Comparison of ENCODE assay signal across 21 cellular contexts in genomic region chr21:29371464-29371863, GRCh38.
A peak's percentile ranks its signal among the peaks of the same experiment; 100 is the strongest.
DNase-seq lines count a peak whose midpoint lies in the region; ATAC-seq, FAIRE-seq and TF ChIP-seq lines count a peak whose summit lies in the region.
"Had no signal": no experiment of that assay in that cellular context is flagged by ENCODE, and none has a peak within 500 bp of the region (broad histone marks: within the 10 kb centered on the region; RNA-seq: fewer than 3 reads in every experiment).

No MANE protein-coding gene starts in this region.

- H3K4me1 ChIP-seq in osteoblast (ENCODE audit: insufficient read depth, low read length) = no peaks in the 10 kb centered on the region
- H3K4me1 ChIP-seq: ascending aorta, right atrium auricular region had no signal

- H4K20me1 ChIP-seq in osteoblast (ENCODE audit: insufficient read depth, low read length) = no peaks in the 10 kb centered on the region

- no peak overlapping the region for H3K4me3 ChIP-seq in osteoblast (ENCODE audit: insufficient read depth, low read length)
- H3K4me3 ChIP-seq: ascending aorta, GM23248, right atrium auricular region had no signal

- H3K36me3 Mint-ChIP-seq in T-helper 2 cell treated with Interferon-gamma antibody and Interleukin-4, amounts not matched to agents 5 μg/mL and 100 μg/mL, for 36 hours (ENCODE audit: low read depth) = peaks cover 5% of the 10 kb centered on the region

- no peak for ATAC-seq in GM21619 (IDR thresholded peaks at IDR 0.05; ENCODE audit: unreplicated experiment)
- no peak for ATAC-seq in HG02870 (IDR thresholded peaks at IDR 0.05; ENCODE audit: unreplicated experiment)
- ATAC-seq: HepG2 had no signal

- no peak overlapping the region for H3K4me3 Mint-ChIP-seq in T-helper 2 cell treated with Interferon-gamma antibody and Interleukin-4, amounts not matched to agents 5 μg/mL and 100 μg/mL, for 36 hours
- H3K4me3 Mint-ChIP-seq: central memory CD8-positive, alpha-beta T cell had no signal

- no peak overlapping the region for H2AFZ ChIP-seq in osteoblast (ENCODE audit: low read length)
- H2AFZ ChIP-seq: GM23248 had no signal

- no peaks in the 10 kb centered on the region for H3K9me3 ChIP-seq in osteoblast (ENCODE audit: low read depth, low read length)
- H3K9me3 ChIP-seq: ascending aorta, right atrium auricular region had no signal

- TF ChIP-seq CTCF in osteoblast (IDR thresholded peaks at IDR 0.05; ENCODE audit: extremely low read depth, low read depth, low read length) = no peak

- no peaks in the 10 kb centered on the region for H3K9me3 Mint-ChIP-seq in T-helper 2 cell treated with Interferon-gamma antibody and Interleukin-4, amounts not matched to agents 5 μg/mL and 100 μg/mL, for 36 hours
- H3K9me3 Mint-ChIP-seq: central memory CD8-positive, alpha-beta T cell had no signal

- H3K27ac ChIP-seq in osteoblast (ENCODE audit: low read depth, low read length) = peak overlapping the region; percentile 37
- H3K27ac ChIP-seq: 22Rv1, ascending aorta, GM23248, right atrium auricular region, RWPE1 had no signal

- peaks cover 12% of the 10 kb centered on the region for H3K79me2 ChIP-seq in osteoblast (ENCODE audit: insufficient read depth, low read length)

- H3K4me1 Mint-ChIP-seq in T-helper 2 cell treated with Interferon-gamma antibody and Interleukin-4, amounts not matched to agents 5 μg/mL and 100 μg/mL, for 36 hours (ENCODE audit: low read depth) = peaks cover 4% of the 10 kb centered on the region

- no peaks in the 10 kb centered on the region for H3K27me3 Mint-ChIP-seq in T-helper 2 cell treated with Interferon-gamma antibody and Interleukin-4, amounts not matched to agents 5 μg/mL and 100 μg/mL, for 36 hours (ENCODE audit: low read depth)
- H3K27me3 Mint-ChIP-seq: central memory CD8-positive, alpha-beta T cell had no signal

- FAIRE-seq in urothelium cell line (lab: Jason Lieb, UNC) = peak; percentile 40
- FAIRE-seq: GM12892, HepG2 had no signal

- H3K27me3 ChIP-seq in osteoblast (ENCODE audit: insufficient read depth, low read length) = no peaks in the 10 kb centered on the region
- H3K27me3 ChIP-seq: ascending aorta, right atrium auricular region had no signal

- H3K4me2 ChIP-seq in osteoblast (ENCODE audit: insufficient read depth, low read length) = no peak overlapping the region

- peak; percentile 48 for DNase-seq in T-helper 2 cell treated with Interferon-gamma antibody and Interleukin-4, amounts not matched to agents 5 μg/mL and 100 μg/mL, for 36 hours (ENCODE audit: low spot score)
- no peak for DNase-seq in T-helper 2 cell
- peak; percentile 42 for DNase-seq in stimulated activated CD4-positive, alpha-beta T cell treated with anti-CD3 and anti-CD28 coated beads, Interleukin-15, amount 100 ng/mL, for 24 hours
- DNase-seq in stimulated activated CD4-positive, alpha-beta T cell treated with anti-CD3 and anti-CD28 coated beads, Interleukin-12 subunit alpha, Interleukin-12 subunit beta, amount 100 ng/mL, for 4 hours = no peak
- DNase-seq in osteoblast (ENCODE audit: insufficient read length, low spot score, missing footprints) = no peak
- DNase-seq in urothelium cell line (ENCODE audit: low spot score) = no peak
- DNase-seq: activated effector memory CD4-positive, alpha-beta T cell treated with anti-CD3 and anti-CD28 coated beads, Interleukin-2, amount 50 U/mL, for 16 hours; DMS79; erythroblast; GM23248; NCI-H1417 treated with DMSO at 0.1 percent for 48 hours; NCI-H524 had no signal

- H3K27ac Mint-ChIP-seq in T-helper 2 cell treated with Interferon-gamma antibody and Interleukin-4, amounts not matched to agents 5 μg/mL and 100 μg/mL, for 36 hours = no peak overlapping the region

- peaks cover 25% of the 10 kb centered on the region for H3K36me3 ChIP-seq in osteoblast (ENCODE audit: insufficient read depth, low read length)
- H3K36me3 ChIP-seq: ascending aorta, right atrium auricular region had no signal

Comparison
In these comparisons a context has a peak if more than half of its experiments do, and no peak if none do; other contexts are left out.
1. DNase-seq: peak in T-helper 2 cell treated with Interferon-gamma antibody and Interleukin-4, amounts not matched to agents 5 μg/mL and 100 μg/mL, for 36 hours (single experiment) and stimulated activated CD4-positive, alpha-beta T cell treated with anti-CD3 and anti-CD28 coated beads, Interleukin-15, amount 100 ng/mL, for 24 hours (single experiment); none in T-helper 2 cell (0 of 5), stimulated activated CD4-positive, alpha-beta T cell treated with anti-CD3 and anti-CD28 coated beads, Interleukin-12 subunit alpha, Interleukin-12 subunit beta, amount 100 ng/mL, for 4 hours (single experiment), osteoblast (single experiment) and urothelium cell line (single experiment).